Comparison of ENCODE assay signal across 17 cellular contexts in genomic region chr9:82722556-82722955, GRCh38.
A peak's percentile ranks its signal among the peaks of the same experiment; 100 is the strongest.
DNase-seq lines count a peak whose midpoint lies in the region; TF ChIP-seq lines count a peak whose summit lies in the region.
"Had no signal": no experiment of that assay in that cellular context is flagged by ENCODE, and none has a peak within 500 bp of the region (broad histone marks: within the 10 kb centered on the region; RNA-seq: fewer than 3 reads in every experiment).

No MANE protein-coding gene starts in this region.

- no peaks in the 10 kb centered on the region for H3K4me1 Mint-ChIP-seq in activated T-cell treated with anti-CD3 and anti-CD28 coated beads, Interleukin-2, amount 50 U/mL, for 24 hours (ENCODE audit: low read depth)
- no peaks in the 10 kb centered on the region for H3K4me1 Mint-ChIP-seq in activated T-helper 2 cell treated with anti-CD3 and anti-CD28 coated beads, Interferon-gamma antibody, Interleukin-2, Interleukin-4, amounts not matched to agents 10 μg/mL and 5 μg/mL and 100 μg/mL, durations not matched to agents 14 hours and 24 hours and 36 hours (ENCODE audit: low read depth)

- no peaks in the 10 kb centered on the region for H3K27me3 Mint-ChIP-seq in activated T-cell treated with anti-CD3 and anti-CD28 coated beads, Interleukin-2, amount 50 U/mL, for 24 hours
- H3K27me3 Mint-ChIP-seq in activated T-helper 2 cell treated with anti-CD3 and anti-CD28 coated beads, Interferon-gamma antibody, Interleukin-2, Interleukin-4, amounts not matched to agents 10 μg/mL and 5 μg/mL and 100 μg/mL, durations not matched to agents 14 hours and 24 hours and 36 hours (ENCODE audit: low read depth) = no peaks in the 10 kb centered on the region
- H3K27me3 Mint-ChIP-seq: CD4-positive, alpha-beta T cell had no signal

- H3K4me3 Mint-ChIP-seq in activated T-cell treated with anti-CD3 and anti-CD28 coated beads, Interleukin-2, amount 50 U/mL, for 24 hours = no peak overlapping the region
- no peak overlapping the region for H3K4me3 Mint-ChIP-seq in activated T-helper 2 cell treated with anti-CD3 and anti-CD28 coated beads, Interferon-gamma antibody, Interleukin-2, Interleukin-4, amounts not matched to agents 10 μg/mL and 5 μg/mL and 100 μg/mL, durations not matched to agents 14 hours and 24 hours and 36 hours (ENCODE audit: low read depth)
- H3K4me3 Mint-ChIP-seq: CD4-positive, alpha-beta T cell; H9 had no signal

- peaks cover 5% of the 10 kb centered on the region for H3K9me3 Mint-ChIP-seq in activated T-cell treated with anti-CD3 and anti-CD28 coated beads, Interleukin-2, amount 50 U/mL, for 24 hours
- peaks cover 7% of the 10 kb centered on the region for H3K9me3 Mint-ChIP-seq in activated T-helper 2 cell treated with anti-CD3 and anti-CD28 coated beads, Interferon-gamma antibody, Interleukin-2, Interleukin-4, amounts not matched to agents 10 μg/mL and 5 μg/mL and 100 μg/mL, durations not matched to agents 14 hours and 24 hours and 36 hours
- H3K9me3 Mint-ChIP-seq: CD4-positive, alpha-beta T cell had no signal

- intact Hi-C loops in activated T-helper 2 cell treated with anti-CD3 and anti-CD28 coated beads, Interferon-gamma antibody, Interleukin-2, Interleukin-4, amounts not matched to agents 10 μg/mL and 5 μg/mL and 100 μg/mL, durations not matched to agents 14 hours and 24 hours and 36 hours (cut with micrococcal nuclease) = no loop called here

- CTCF ChIA-PET in HEK293T (lab: Yijun Ruan, JAX) = no interaction called here

- peak; percentile 50 for DNase-seq in M059J (ENCODE audit: low read depth)
- peak; percentile 8 for DNase-seq in fibroblast of villous mesenchyme (ENCODE audit: low read depth)
- no peak for DNase-seq in activated T-cell treated with anti-CD3 and anti-CD28 coated beads, Interleukin-2, amount 50 U/mL, for 24 hours
- DNase-seq in activated T-helper 2 cell treated with anti-CD3 and anti-CD28 coated beads, Interferon-gamma antibody, Interleukin-2, Interleukin-4, amounts not matched to agents 10 μg/mL and 5 μg/mL and 100 μg/mL, durations not matched to agents 14 hours and 24 hours and 36 hours (ENCODE audit: low spot score) = no peak
- no peak for DNase-seq in HEK293T (ENCODE audit: extremely low spot score)
- DNase-seq: ACHN; BE2C; C1 segment of cervical spinal cord; Caco-2; CD4-positive, alpha-beta T cell; GDM1; GOT3; H9; IMR-90 had no signal

- TF ChIP-seq CTCF in C4-2B (conservative IDR thresholded peaks at IDR 0.05) (no peak), fibroblast of villous mesenchyme (IDR thresholded peaks at IDR 0.05; ENCODE audit: insufficient read depth, low read depth, low read length) (no peak)

- POLR2A ChIA-PET in HEK293T (lab: Yijun Ruan, JAX) = no interaction called here

- peak overlapping the region; percentile 78; the same call in 1 of the 2 replicates for H3K27ac ChIP-seq in C4-2B
- H3K27ac ChIP-seq: HL-60 had no signal

- no peak overlapping the region for H3K4me3 ChIP-seq in fibroblast of villous mesenchyme (ENCODE audit: low read depth, low read length)
- H3K4me3 ChIP-seq: K562 had no signal

- H3K27ac Mint-ChIP-seq in activated T-cell treated with anti-CD3 and anti-CD28 coated beads, Interleukin-2, amount 50 U/mL, for 24 hours = no peak overlapping the region
- H3K27ac Mint-ChIP-seq in activated T-helper 2 cell treated with anti-CD3 and anti-CD28 coated beads, Interferon-gamma antibody, Interleukin-2, Interleukin-4, amounts not matched to agents 10 μg/mL and 5 μg/mL and 100 μg/mL, durations not matched to agents 14 hours and 24 hours and 36 hours = no peak overlapping the region
- H3K27ac Mint-ChIP-seq: CD4-positive, alpha-beta T cell had no signal

- no peaks in the 10 kb centered on the region for H3K36me3 Mint-ChIP-seq in activated T-cell treated with anti-CD3 and anti-CD28 coated beads, Interleukin-2, amount 50 U/mL, for 24 hours (ENCODE audit: low read depth)
- no peaks in the 10 kb centered on the region for H3K36me3 Mint-ChIP-seq in activated T-helper 2 cell treated with anti-CD3 and anti-CD28 coated beads, Interferon-gamma antibody, Interleukin-2, Interleukin-4, amounts not matched to agents 10 μg/mL and 5 μg/mL and 100 μg/mL, durations not matched to agents 14 hours and 24 hours and 36 hours (ENCODE audit: low read depth)

TF ChIP-seq in HEK293T, 16 proteins besides CTCF, POLR2A, EP300 and RAD21:
- TF ChIP-seq SP1 (IDR thresholded peaks at IDR 0.05) = no peak
- no peak for TF ChIP-seq ARNT (IDR thresholded peaks at IDR 0.05)
- no peak for TF ChIP-seq PKNOX1 (IDR thresholded peaks at IDR 0.05)
- no peak for TF ChIP-seq L3MBTL2 (conservative IDR thresholded peaks at IDR 0.05)
- TF ChIP-seq FOXA1 (IDR thresholded peaks at IDR 0.05) = no peak
- TF ChIP-seq BHLHE40 (IDR thresholded peaks at IDR 0.05; ENCODE audit: borderline replicate concordance) = no peak
- no peak for TF ChIP-seq FOXM1 (IDR thresholded peaks at IDR 0.05; ENCODE audit: borderline replicate concordance)
- TF ChIP-seq LEF1 (IDR thresholded peaks at IDR 0.05; ENCODE audit: borderline replicate concordance) = no peak
- TF ChIP-seq HDGF (IDR thresholded peaks at IDR 0.05; ENCODE audit: borderline replicate concordance) = no peak
- no peak for TF ChIP-seq ELF4 (IDR thresholded peaks at IDR 0.05)
- no peak for TF ChIP-seq SUZ12 (IDR thresholded peaks at IDR 0.05)
- TF ChIP-seq FOXK2 (IDR thresholded peaks at IDR 0.05) = no peak
- no peak for TF ChIP-seq TARDBP (IDR thresholded peaks at IDR 0.05)
- no peak for TF ChIP-seq CTBP1 (IDR thresholded peaks at IDR 0.05; ENCODE audit: borderline replicate concordance)
- no peak for TF ChIP-seq NFRKB (IDR thresholded peaks at IDR 0.05)
- TF ChIP-seq ZNF384 (IDR thresholded peaks at IDR 0.05) = no peak

Comparison
In these comparisons a context has a peak if more than half of its experiments do, and no peak if none do; other contexts are left out.
1. DNase-seq: peak in M059J (single experiment) and fibroblast of villous mesenchyme (single experiment); none in activated T-cell treated with anti-CD3 and anti-CD28 coated beads, Interleukin-2, amount 50 U/mL, for 24 hours (single experiment), activated T-helper 2 cell treated with anti-CD3 and anti-CD28 coated beads, Interferon-gamma antibody, Interleukin-2, Interleukin-4, amounts not matched to agents 10 μg/mL and 5 μg/mL and 100 μg/mL, durations not matched to agents 14 hours and 24 hours and 36 hours (single experiment) and HEK293T (single experiment).